In genomic region chr1:154241703-154242352, GRCh38 we compare ENCODE assay signal across 1 cellular context.
TF ChIP-seq lines count a peak whose summit lies in the region.

No MANE protein-coding gene starts in this region.

TF ChIP-seq in HCT116, 20 proteins besides CTCF, POLR2A, EP300 and RAD21:
- TF ChIP-seq SRF (IDR thresholded peaks at IDR 0.05; ENCODE audit: low read depth) (no peak), EGR1 (IDR thresholded peaks at IDR 0.05; ENCODE audit: low read depth) (no peak), MAX (IDR thresholded peaks at IDR 0.05) (no peak), ZFX (IDR thresholded peaks at IDR 0.05) (no peak), ZNF274 (IDR thresholded peaks at IDR 0.05; ENCODE audit: low read depth, low read length) (no peak), REST (IDR thresholded peaks at IDR 0.05; ENCODE audit: low read depth) (no peak), YY1 (IDR thresholded peaks at IDR 0.05; ENCODE audit: extremely low read depth, insufficient replicate concordance, low read depth, low read length) (no peak), CEBPB (IDR thresholded peaks at IDR 0.05; ENCODE audit: low read depth) (no peak), POLR2AphosphoS5 (IDR thresholded peaks at IDR 0.05; ENCODE audit: low read depth, low read length) (no peak), CBX3 (IDR thresholded peaks at IDR 0.05; ENCODE audit: low read depth) (no peak), FOSL1 (IDR thresholded peaks at IDR 0.05; ENCODE audit: low read depth) (no peak), SIN3A (IDR thresholded peaks at IDR 0.05; ENCODE audit: low read depth) (no peak), ELF1 (IDR thresholded peaks at IDR 0.05; ENCODE audit: borderline replicate concordance, low read depth) (no peak), EZH2phosphoT487 (IDR thresholded peaks at IDR 0.05; ENCODE audit: borderline replicate concordance) (no peak), JUND (IDR thresholded peaks at IDR 0.05) (no peak)
